Comparison of ENCODE assay signal across 8 cellular contexts in genomic region chr3:32947466-32948238, GRCh38. TPM values are rescaled to one million over a fixed set of nuclear protein-coding genes. Genes with fewer than 3 reads are reported as not detected.
DNase-seq lines count a peak whose midpoint lies in the region; FAIRE-seq lines count a peak whose summit lies in the region.

No MANE protein-coding gene starts in this region.

- intact Hi-C loops in head of caudate nucleus (cut with DNase I) = no loop called here

- H3K27ac ChIP-seq in SJSA1 = no peak overlapping the region

- H3K4me3 ChIP-seq in SJSA1 = no peak overlapping the region

- DNase-seq in GOT3 (lab: John Stamatoyannopoulos, UW) (peak; percentile 13), M059J (ENCODE audit: low read depth) (peak; percentile 75), SJSA1 (ENCODE audit: low read depth in 1 of 2, low spot score in 2 of 2) (peak; percentile 66 to 83), head of caudate nucleus (peak; percentile 7 to 85 (median 72)), pulmonary artery endothelial cell (ENCODE audit: low read depth, low spot score) (peak; percentile 60), GM19240 (ENCODE audit: insufficient read length, low spot score) (no peak)
- DNase-seq in activated gamma-delta T cell treated with anti-CD3 and anti-CD28 coated beads, Interleukin-2, amount 50 U/mL, for 16 hours (ENCODE audit: low read depth) = peak; percentile 88

- no peaks in the 10 kb centered on the region for H3K27me3 ChIP-seq in SJSA1 (replicated peaks)

- FAIRE-seq in G401.6 (lab: Jason Lieb, UNC) = peak; percentile 92

- peaks cover 12% of the 10 kb centered on the region; the same call in 1 of the 2 replicates for H3K4me1 ChIP-seq in SJSA1 (replicated peaks)

- H3K36me3 ChIP-seq in SJSA1 = no peaks in the 10 kb centered on the region

- H3K9me3 ChIP-seq in SJSA1 (replicated peaks) = no peaks in the 10 kb centered on the region

RNA-seq across cellular contexts. Expression of gene CCR4, which starts 3.8 kb away (rescaled TPM):
- total RNA-seq in M059J (2014; rRNA removed; shearing (Covaris generic)) = 0.10 TPM in 1 of 2 replicates, not detected in the other
- total RNA-seq in SJSA1 (2014; rRNA removed; shearing (Covaris generic)) = not detected in 2 replicates
- total RNA-seq in pulmonary artery endothelial cell = 0.21 TPM in 1 of 2 replicates, not detected in the other
